Comparison of ENCODE assay signal across 1 cellular context in genomic region chr2:138502253-138503086, GRCh38.
TF ChIP-seq lines count a peak whose summit lies in the region.

No MANE protein-coding gene starts in this region.

TF ChIP-seq in GM23338, 12 proteins besides CTCF, POLR2A, EP300 and RAD21 (continued from another document):
- no peak for TF ChIP-seq ZNF462 (CRISPR knock-in tag; IDR thresholded peaks at IDR 0.05)
